Comparison of ENCODE assay signal across 10 cellular contexts in genomic region chr15:33125883-33126535, GRCh38.
DNase-seq lines count a peak whose midpoint lies in the region; ATAC-seq, FAIRE-seq and TF ChIP-seq lines count a peak whose summit lies in the region.
"Had no signal": no experiment of that assay in that cellular context is flagged by ENCODE, and none has a peak within 500 bp of the region (broad histone marks: within the 10 kb centered on the region; RNA-seq: fewer than 3 reads in every experiment).

No MANE protein-coding gene starts in this region.

- no peak for DNase-seq in activated CD8-positive, alpha-beta T cell treated with anti-CD3 and anti-CD28 coated beads for 36 hours
- DNase-seq in activated CD8-positive, alpha-beta T cell treated with anti-CD3 and anti-CD28 coated beads, Interleukin-2, amount 10 ng/mL, durations not matched to agents 7 days and 5 days = no peak
- DNase-seq in RWPE2 (ENCODE audit: low spot score) (no peak), H1 (ENCODE audit: low read depth in 1 of 2, low spot score in 2 of 2) (no peak), small intestine (peak; percentile 10), left lobe of liver (ENCODE audit: low spot score) (no peak)
- DNase-seq in stimulated activated CD4-positive, alpha-beta T cell treated with anti-CD3 and anti-CD28 coated beads, Interleukin-4, amount 100 ng/mL, for 1 hour = no peak

- H3K9me3 ChIP-seq in RWPE2 (ENCODE audit: severe bottlenecking) (no peaks in the 10 kb centered on the region), H1 (ENCODE audit: insufficient read depth in 2 of 2, low read depth in 1 of 2, low read length in 1 of 2) (0 out of 4 replicates have a peak, but pooled peaks cover 0 to 2% of the 10 kb centered on the region in 2 experiments), small intestine (ENCODE audit: control insufficient read depth, low read depth) (no peaks in the 10 kb centered on the region)
- H3K9me3 ChIP-seq: ovary, thoracic aorta had no signal

- H3K18ac ChIP-seq in H1 (ENCODE audit: extremely low read depth, low read length) = no peak overlapping the region

- 88% methylated on average over 7 of the region's 7 CpGs; no CpG with 5 or more reads in 1 of the 2 experiments for WGBS in H1 (ENCODE audit: extremely low coverage in 1 of 2, insufficient coverage in 1 of 2, insufficient read length in 1 of 2, insufficient replicate concordance in 2 of 2, low coverage in 1 of 2, low lambda C conversion rate in 2 of 2, missing lambda C conversion rate in 1 of 2), 2 experiments
- WGBS in small intestine, 3 donors = 32 to 51% (median 35%) methylated on average over 7 of the region's 7 CpGs

- peaks cover 16% of the 10 kb centered on the region for H3K4me1 Mint-ChIP-seq in activated CD8-positive, alpha-beta T cell treated with anti-CD3 and anti-CD28 coated beads for 36 hours (ENCODE audit: low read depth)
- peaks cover 16% of the 10 kb centered on the region for H3K4me1 Mint-ChIP-seq in activated CD8-positive, alpha-beta T cell treated with anti-CD3 and anti-CD28 coated beads, Interleukin-2, amount 10 ng/mL, durations not matched to agents 7 days and 5 days (ENCODE audit: low read depth)

- H3K27ac ChIP-seq in RWPE2 (ENCODE audit: poor library complexity, severe bottlenecking) = peak overlapping the region; percentile 61
- H3K27ac ChIP-seq in H1 (ENCODE audit: low read depth, low read length) = no peak overlapping the region
- peak overlapping the region in 1 of 2 donors; percentile 31 for H3K27ac ChIP-seq in small intestine (ENCODE audit: low read depth in 1 of 2, low read length in 1 of 2)
- H3K27ac ChIP-seq: ovary, thoracic aorta had no signal

- H3K27me3 Mint-ChIP-seq in activated CD8-positive, alpha-beta T cell treated with anti-CD3 and anti-CD28 coated beads for 36 hours = no peaks in the 10 kb centered on the region
- H3K27me3 Mint-ChIP-seq in activated CD8-positive, alpha-beta T cell treated with anti-CD3 and anti-CD28 coated beads, Interleukin-2, amount 10 ng/mL, durations not matched to agents 7 days and 5 days (ENCODE audit: low read depth) = peaks cover 2% of the 10 kb centered on the region

- H3K23me2 ChIP-seq in H1 (ENCODE audit: low read depth, low read length) = no peaks in the 10 kb centered on the region

- H3K36me3 Mint-ChIP-seq in activated CD8-positive, alpha-beta T cell treated with anti-CD3 and anti-CD28 coated beads for 36 hours (ENCODE audit: low read depth) = no peaks in the 10 kb centered on the region
- no peaks in the 10 kb centered on the region for H3K36me3 Mint-ChIP-seq in activated CD8-positive, alpha-beta T cell treated with anti-CD3 and anti-CD28 coated beads, Interleukin-2, amount 10 ng/mL, durations not matched to agents 7 days and 5 days (ENCODE audit: low read depth)

- no peak overlapping the region for H4K5ac ChIP-seq in H1 (ENCODE audit: insufficient read length, low read depth, low read length)

- H2BK120ac ChIP-seq in H1 (replicated peaks; ENCODE audit: low read depth, low read length) = no peak overlapping the region

- no peaks in the 10 kb centered on the region for H3K36me3 ChIP-seq in RWPE2 (ENCODE audit: low read depth)
- H3K36me3 ChIP-seq in H1 (ENCODE audit: control insufficient read depth in 2 of 4, insufficient read depth in 4 of 4, low read length in 3 of 4) = no peaks in the 10 kb centered on the region
- no peaks in the 10 kb centered on the region for H3K36me3 ChIP-seq in small intestine (ENCODE audit: control insufficient read depth in 2 of 2, insufficient read depth in 2 of 2, low read length in 2 of 2)
- H3K36me3 ChIP-seq: ovary, thoracic aorta had no signal

- ATAC-seq in activated CD8-positive, alpha-beta T cell treated with anti-CD3 and anti-CD28 coated beads for 36 hours = peak; percentile 47
- no peak for ATAC-seq in activated CD8-positive, alpha-beta T cell treated with anti-CD3 and anti-CD28 coated beads, Interleukin-2, amount 10 ng/mL, durations not matched to agents 7 days and 5 days
- peak; percentile 2; the same call in 2 of the 3 replicates for ATAC-seq in RWPE2 (ENCODE audit: low read depth)
- no peak for ATAC-seq in left lobe of liver
- no peak for ATAC-seq in GM18873 (IDR thresholded peaks at IDR 0.05; ENCODE audit: low FRiP score, unreplicated experiment)

- no peak overlapping the region for H3K4me3 Mint-ChIP-seq in activated CD8-positive, alpha-beta T cell treated with anti-CD3 and anti-CD28 coated beads for 36 hours
- H3K4me3 Mint-ChIP-seq in activated CD8-positive, alpha-beta T cell treated with anti-CD3 and anti-CD28 coated beads, Interleukin-2, amount 10 ng/mL, durations not matched to agents 7 days and 5 days = no peak overlapping the region

- H4K20me1 ChIP-seq in H1 (replicated peaks in 1 of 2; ENCODE audit: control insufficient read depth in 1 of 2, insufficient read depth in 2 of 2, low read length in 2 of 2) = no peaks in the 10 kb centered on the region

- H3K4me1 ChIP-seq in RWPE2 (ENCODE audit: insufficient read depth, poor library complexity, severe bottlenecking) (peaks cover 15% of the 10 kb centered on the region), H1 (replicated peaks in 1 of 4; ENCODE audit: control insufficient read depth in 3 of 4, insufficient read depth in 4 of 4, low read length in 3 of 4) (no peaks in the 10 kb centered on the region; a peak in 3 of 7 replicates), small intestine (ENCODE audit: control insufficient read depth in 2 of 2, insufficient read depth in 1 of 2, low read depth in 1 of 2, low read length in 1 of 2) (peaks cover 0 to 7% of the 10 kb centered on the region in 2 donors)

- no peak overlapping the region for H3K9ac ChIP-seq in H1 (replicated peaks in 1 of 4; ENCODE audit: extremely low read depth in 1 of 4, low read depth in 3 of 4, low read length in 3 of 4)

- TF ChIP-seq EP300 in H1 (IDR thresholded peaks at IDR 0.05; ENCODE audit: borderline replicate concordance in 1 of 2, low read depth in 2 of 2, low read length in 2 of 2) = no peak

- no peak overlapping the region for H2BK5ac ChIP-seq in H1 (ENCODE audit: low read depth, low read length)

- H3K4me2 ChIP-seq in H1 (ENCODE audit: insufficient read depth in 1 of 2, low read depth in 2 of 2, low read length in 2 of 2) = no peak overlapping the region

- H3K23ac ChIP-seq in H1 (ENCODE audit: insufficient read length) = no peak overlapping the region

- H2BK15ac ChIP-seq in H1 (ENCODE audit: low read length) = no peak overlapping the region

- H3K27me3 ChIP-seq in RWPE2 (ENCODE audit: insufficient read depth, poor library complexity, severe bottlenecking) (no peaks in the 10 kb centered on the region), H1 (replicated peaks in 1 of 4; ENCODE audit: control insufficient read depth in 3 of 4, extremely low read depth in 1 of 4, insufficient read depth in 3 of 4, low read length in 3 of 4) (no peaks in the 10 kb centered on the region; a peak in 1 of 7 replicates), small intestine (ENCODE audit: control insufficient read depth in 2 of 2, insufficient read depth in 2 of 2, low read length in 2 of 2) (no peaks in the 10 kb centered on the region)
- H3K27me3 ChIP-seq: ovary had no signal

- intact Hi-C loops in activated CD8-positive, alpha-beta T cell treated with anti-CD3 and anti-CD28 coated beads for 36 hours (cut with micrococcal nuclease) = no loop called here

- CTCF ChIA-PET in activated CD8-positive, alpha-beta T cell treated with anti-CD3 and anti-CD28 coated beads for 36 hours (lab: Charles Lee) = no interaction called here
- CTCF ChIA-PET in activated CD8-positive, alpha-beta T cell treated with anti-CD3 and anti-CD28 coated beads, Interleukin-2, amount 10 ng/mL, durations not matched to agents 7 days and 5 days (lab: Charles Lee) = no interaction called here
- CTCF ChIA-PET in H1 (lab: Charles Lee; ENCODE audit: partially characterized antibody) = interaction anchor here (1.9 kb wide), 1 partner anchor 103 kb away, joined by 4 read pairs; no protein-coding TSS in a partner anchor

- H3K4ac ChIP-seq in H1 (replicated peaks; ENCODE audit: insufficient read length, low read depth, low read length) = no peak overlapping the region

- H2BK12ac ChIP-seq in H1 (ENCODE audit: low read depth, low read length) = no peak overlapping the region; the same call in 1 of the 2 replicates

- no peak overlapping the region for H3K14ac ChIP-seq in H1 (ENCODE audit: insufficient read length)

- no peaks in the 10 kb centered on the region for H3K79me1 ChIP-seq in H1 (ENCODE audit: low read depth, low read length)

- no peak overlapping the region for H4K8ac ChIP-seq in H1 (ENCODE audit: extremely low read depth, insufficient read depth, low read length)

- TF ChIP-seq POLR2A in H1 (IDR thresholded peaks at IDR 0.05; ENCODE audit: control extremely low read depth in 1 of 2, low read depth in 2 of 2, low read length in 2 of 2) = no peak

- no peak overlapping the region for H3K27ac Mint-ChIP-seq in activated CD8-positive, alpha-beta T cell treated with anti-CD3 and anti-CD28 coated beads for 36 hours
- no peak overlapping the region for H3K27ac Mint-ChIP-seq in activated CD8-positive, alpha-beta T cell treated with anti-CD3 and anti-CD28 coated beads, Interleukin-2, amount 10 ng/mL, durations not matched to agents 7 days and 5 days

- no peak for TF ChIP-seq RAD21 in H1 (IDR thresholded peaks at IDR 0.05 in 1 of 2, conservative IDR thresholded peaks at IDR 0.05 in 1 of 2; ENCODE audit: low read depth in 2 of 2, low read length in 2 of 2)

- no peaks in the 10 kb centered on the region for H3K79me2 ChIP-seq in H1 (ENCODE audit: control insufficient read depth in 1 of 2, insufficient read depth in 2 of 2, low read length in 2 of 2)

- H2AFZ ChIP-seq in H1 (ENCODE audit: low read length) = peak overlapping the region; percentile 43; the same call in 1 of the 2 replicates

- no peak for TF ChIP-seq CTCF in activated CD8-positive, alpha-beta T cell treated with anti-CD3 and anti-CD28 coated beads for 36 hours (IDR thresholded peaks at IDR 0.05)
- TF ChIP-seq CTCF in RWPE2 (IDR thresholded peaks at IDR 0.05; ENCODE audit: poor library complexity, severe bottlenecking) (no peak), H1 (IDR thresholded peaks at IDR 0.05; ENCODE audit: control extremely low read depth in 1 of 3, insufficient read depth in 1 of 3, low read depth in 1 of 3, low read length in 3 of 3) (no peak)

- H3K56ac ChIP-seq in H1 (replicated peaks; ENCODE audit: insufficient read length, low read depth, low read length) = no peak overlapping the region

- POLR2A ChIA-PET in activated CD8-positive, alpha-beta T cell treated with anti-CD3 and anti-CD28 coated beads for 36 hours (lab: Charles Lee) = no interaction called here
- POLR2A ChIA-PET in activated CD8-positive, alpha-beta T cell treated with anti-CD3 and anti-CD28 coated beads, Interleukin-2, amount 10 ng/mL, durations not matched to agents 7 days and 5 days (lab: Charles Lee) = no interaction called here
- POLR2A ChIA-PET in H1 (lab: Charles Lee; ENCODE audit: partially characterized antibody) = no interaction called here

- no peak overlapping the region for H2AK5ac ChIP-seq in H1 (ENCODE audit: low read depth, low read length)

- H3K9me3 Mint-ChIP-seq in activated CD8-positive, alpha-beta T cell treated with anti-CD3 and anti-CD28 coated beads for 36 hours = no peaks in the 10 kb centered on the region
- no peaks in the 10 kb centered on the region for H3K9me3 Mint-ChIP-seq in activated CD8-positive, alpha-beta T cell treated with anti-CD3 and anti-CD28 coated beads, Interleukin-2, amount 10 ng/mL, durations not matched to agents 7 days and 5 days (ENCODE audit: insufficient read depth)

- H3K4me3 ChIP-seq in RWPE2 (ENCODE audit: severe bottlenecking) (no peak overlapping the region), H1 (ENCODE audit: extremely low read depth in 1 of 4, insufficient read depth in 2 of 4, low read depth in 3 of 4, low read length in 4 of 4) (no peak overlapping the region), small intestine (ENCODE audit: low read depth in 1 of 2, low read length in 2 of 2) (no peak overlapping the region)
- H3K4me3 ChIP-seq: ovary had no signal

- H2BK20ac ChIP-seq in H1 (ENCODE audit: low read length) = no peak overlapping the region

- H4K91ac ChIP-seq in H1 (replicated peaks; ENCODE audit: insufficient read length, low read length) = no peak overlapping the region

- FAIRE-seq in H1 (lab: Jason Lieb, UNC) (no peak), small intestine (lab: Jason Lieb, UNC) (no peak)

Comparison
In these comparisons a context has a peak if more than half of its experiments do, and no peak if none do; other contexts are left out.
1. ATAC-seq: peak in activated CD8-positive, alpha-beta T cell treated with anti-CD3 and anti-CD28 coated beads for 36 hours (single experiment) and RWPE2 (single experiment); none in activated CD8-positive, alpha-beta T cell treated with anti-CD3 and anti-CD28 coated beads, Interleukin-2, amount 10 ng/mL, durations not matched to agents 7 days and 5 days (single experiment), left lobe of liver (single experiment) and GM18873 (single experiment).